In the genomic region with DNA sequence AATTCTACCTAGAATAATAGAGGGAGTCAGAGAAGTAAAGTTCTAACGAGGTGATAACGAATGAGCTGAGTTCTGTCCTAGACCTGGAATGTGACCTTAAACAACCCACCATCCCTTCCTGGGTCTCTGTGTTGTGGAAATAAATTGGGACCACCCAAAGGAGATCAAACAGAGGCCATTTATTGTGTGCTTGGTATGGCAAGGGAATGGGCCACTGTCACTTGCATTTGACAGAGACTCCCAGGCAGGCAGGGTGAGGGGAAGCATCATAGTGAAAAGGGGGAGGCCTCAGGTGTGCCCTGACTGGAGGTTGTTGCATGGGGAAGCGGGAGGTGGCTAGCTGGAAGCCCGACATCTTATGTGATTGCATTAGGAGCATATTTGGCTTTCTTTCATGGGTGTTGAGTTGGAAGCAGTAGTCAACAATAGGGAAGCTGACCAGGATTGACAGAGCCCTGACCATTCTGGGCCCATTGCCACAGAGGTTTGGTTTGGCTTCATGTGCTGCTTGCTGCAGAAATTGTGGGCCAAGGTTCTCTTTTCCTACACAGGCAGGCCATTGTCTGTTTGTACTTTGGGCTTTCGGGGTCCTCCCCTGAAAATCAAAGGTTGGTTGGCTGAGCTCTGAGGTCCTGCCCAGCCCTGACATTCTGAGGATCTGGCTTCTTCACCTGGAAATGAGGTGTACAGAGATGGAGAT, we compare ENCODE assay signal across 27 cellular contexts. TPM values are rescaled to one million over a fixed set of nuclear protein-coding genes. Genes with fewer than 3 reads are reported as not detected.
"Had no signal": no experiment of that assay in that cellular context is flagged by ENCODE, and none has a peak within 500 bp of the region (broad histone marks: within the 10 kb centered on the region; RNA-seq: fewer than 3 reads in every experiment).

No MANE protein-coding gene starts in this region.

- DNase-seq: activated CD4-positive, alpha-beta memory T cell treated with anti-CD3 and anti-CD28 coated beads, Interleukin-2, amount 10 ng/mL, durations not matched to agents 7 days and 5 days; activated CD4-positive, alpha-beta T cell treated with anti-CD3 and anti-CD28 coated beads for 48 hours; activated CD4-positive, CD25-positive, alpha-beta regulatory T cell; activated effector memory CD4-positive, alpha-beta T cell treated with Interleukin-2 at 50 U/mL for 16 hours; activated T-cell treated with anti-CD3 and anti-CD28 coated beads, Interleukin-2, amount 50 U/mL, for 72 hours; cerebellar nuclear complex; foreskin fibroblast; left ventricle myocardium inferior; stimulated activated CD4-positive, alpha-beta T cell treated with anti-CD3 and anti-CD28 coated beads, Interleukin-1b, Interleukin-23, amount 100 ng/mL, for 48 hours; stimulated activated naive CD8-positive, alpha-beta T cell treated with anti-CD3 and anti-CD28 coated beads, Interleukin-15, amount 100 ng/mL, for 72 hours; T1000; transverse colon had no signal

- H3K9me3 Mint-ChIP-seq: activated naive CD4-positive, alpha-beta T cell treated with anti-CD3 and anti-CD28 coated beads, Interleukin-2, amount 50 U/mL, for 24 hours; mesothelial cell of epicardium had no signal

- H3K4me3 Mint-ChIP-seq: activated CD4-positive, alpha-beta memory T cell treated with anti-CD3 and anti-CD28 coated beads, Interleukin-2, amount 10 ng/mL, durations not matched to agents 7 days and 5 days; activated naive CD4-positive, alpha-beta T cell treated with anti-CD3 and anti-CD28 coated beads, Interleukin-2, amount 50 U/mL, for 24 hours; activated T-cell treated with anti-CD3 and anti-CD28 coated beads, Interleukin-2, amount 50 U/mL, for 72 hours; mesothelial cell of epicardium; natural killer cell treated with Interleukin-12 subunit alpha and Interleukin-12 subunit beta and Interleukin-15 and Interleukin-18, amount 100 ng/mL, for 72 hours; stimulated activated naive CD8-positive, alpha-beta T cell treated with anti-CD3 and anti-CD28 coated beads, Interleukin-15, amount 100 ng/mL, for 72 hours; T-helper 1 cell treated with Interleukin-12 subunit alpha and Interleukin-12 subunit beta and Interleukin-4 antibody, amounts not matched to agents 30 μg/mL and 1 μg/mL, for 36 hours had no signal

- ATAC-seq: activated T-cell treated with anti-CD3 and anti-CD28 coated beads, Interleukin-2, amount 50 U/mL, for 72 hours; natural killer cell treated with Interleukin-12 subunit alpha and Interleukin-12 subunit beta and Interleukin-15 and Interleukin-18, amount 100 ng/mL, for 72 hours; stimulated activated naive CD8-positive, alpha-beta T cell treated with anti-CD3 and anti-CD28 coated beads, Interleukin-15, amount 100 ng/mL, for 72 hours had no signal

- H3K36me3 Mint-ChIP-seq: activated naive CD4-positive, alpha-beta T cell treated with anti-CD3 and anti-CD28 coated beads, Interleukin-2, amount 50 U/mL, for 24 hours; mesothelial cell of epicardium; natural killer cell treated with Interleukin-12 subunit alpha and Interleukin-12 subunit beta and Interleukin-15 and Interleukin-18, amount 100 ng/mL, for 72 hours had no signal

- H3K4me3 ChIP-seq: breast epithelium, coronary artery, esophagus muscularis mucosa, left ventricle myocardium inferior, pancreas, right lobe of liver, skin epidermis, transverse colon had no signal

- H3K27ac ChIP-seq: breast epithelium, coronary artery, esophagus muscularis mucosa, left ventricle myocardium inferior, pancreas, right lobe of liver, skin epidermis, transverse colon had no signal

- H3K4me1 ChIP-seq: breast epithelium, left ventricle myocardium inferior, pancreas, right lobe of liver had no signal

- H3K27me3 Mint-ChIP-seq: activated naive CD4-positive, alpha-beta T cell treated with anti-CD3 and anti-CD28 coated beads, Interleukin-2, amount 50 U/mL, for 24 hours had no signal

- FAIRE-seq: pancreas, urothelium cell line had no signal

- H3K27me3 ChIP-seq: breast epithelium, esophagus muscularis mucosa, pancreas, right lobe of liver, transverse colon had no signal

- H3K36me3 ChIP-seq: breast epithelium, esophagus muscularis mucosa, left ventricle myocardium inferior, pancreas, right lobe of liver, transverse colon had no signal

- H3K4me1 Mint-ChIP-seq: activated naive CD4-positive, alpha-beta T cell treated with anti-CD3 and anti-CD28 coated beads, Interleukin-2, amount 50 U/mL, for 24 hours; mesothelial cell of epicardium; stimulated activated naive CD8-positive, alpha-beta T cell treated with anti-CD3 and anti-CD28 coated beads, Interleukin-15, amount 100 ng/mL, for 72 hours had no signal

- H3K27ac Mint-ChIP-seq: activated CD4-positive, alpha-beta memory T cell treated with anti-CD3 and anti-CD28 coated beads, Interleukin-2, amount 10 ng/mL, durations not matched to agents 7 days and 5 days; activated naive CD4-positive, alpha-beta T cell treated with anti-CD3 and anti-CD28 coated beads, Interleukin-2, amount 50 U/mL, for 24 hours; activated T-cell treated with anti-CD3 and anti-CD28 coated beads, Interleukin-2, amount 50 U/mL, for 72 hours; mesothelial cell of epicardium; natural killer cell treated with Interleukin-12 subunit alpha and Interleukin-12 subunit beta and Interleukin-15 and Interleukin-18, amount 100 ng/mL, for 72 hours; stimulated activated naive CD8-positive, alpha-beta T cell treated with anti-CD3 and anti-CD28 coated beads, Interleukin-15, amount 100 ng/mL, for 72 hours; T-helper 1 cell treated with Interleukin-12 subunit alpha and Interleukin-12 subunit beta and Interleukin-4 antibody, amounts not matched to agents 30 μg/mL and 1 μg/mL, for 36 hours had no signal

- H3K9me3 ChIP-seq: breast epithelium, left ventricle myocardium inferior, pancreas, right lobe of liver, transverse colon had no signal

RNA-seq across cellular contexts. Expression of a gene that starts 17.6 kb away (rescaled TPM):
- total RNA-seq: activated CD4-positive, alpha-beta memory T cell treated with anti-CD3 and anti-CD28 coated beads, Interleukin-2, amount 10 ng/mL, durations not matched to agents 7 days and 5 days; activated T-cell treated with anti-CD3 and anti-CD28 coated beads, Interleukin-2, amount 50 U/mL, for 72 hours; aorta; breast epithelium; esophagus muscularis mucosa; glomerular endothelial cell; kidney epithelial cell; left ventricle myocardium inferior; lung microvascular endothelial cell; mesothelial cell of epicardium; natural killer cell treated with Interleukin-12 subunit alpha and Interleukin-12 subunit beta and Interleukin-15 and Interleukin-18, amount 100 ng/mL, for 72 hours; pancreas; right lobe of liver; transverse colon had no signal
- polyA plus RNA-seq: aorta, pancreas had no signal
